ENCODE assay signal across 15 cellular contexts in genomic region chr22:47030143-47030641, GRCh38.
DNase-seq lines count a peak whose midpoint lies in the region; ATAC-seq, FAIRE-seq and TF ChIP-seq lines count a peak whose summit lies in the region.
"Had no signal": no experiment of that assay in that cellular context is flagged by ENCODE, and none has a peak within 500 bp of the region (broad histone marks: within the 10 kb centered on the region; RNA-seq: fewer than 3 reads in every experiment).

No MANE protein-coding gene starts in this region.

- POLR2A ChIA-PET in IMR-90 (lab: Charles Lee; ENCODE audit: unreplicated experiment): no interaction called here

- H3K4me1 Mint-ChIP-seq in brain: peaks cover 36% of the 10 kb centered on the region
- H3K4me1 Mint-ChIP-seq in GM23338: peaks cover 44% of the 10 kb centered on the region
- H3K4me1 Mint-ChIP-seq: activated CD8-positive, alpha-beta memory T cell treated with anti-CD3 and anti-CD28 coated beads, Interleukin-2, amount 10 ng/mL, durations not matched to agents 7 days and 5 days had no signal

- in situ Hi-C loops in IMR-90 (cut with MboI; ENCODE audit: low sequenced_read_pairs): no loop called here

- TF ChIP-seq POLR2A in IMR-90 (IDR thresholded peaks at IDR 0.05; ENCODE audit: low read depth, low read length) (no peak), sigmoid colon (IDR thresholded peaks at IDR 0.05) (no peak)

- H3K4me1 ChIP-seq in IMR-90 (ENCODE audit: control insufficient read depth, insufficient read depth, low read length) (no peaks in the 10 kb centered on the region; the same call in 1 of the 2 replicates), sigmoid colon (peaks cover 0 to 12% (median 9%) of the 10 kb centered on the region in 4 donors), GM23338 (ENCODE audit: insufficient read depth) (peaks cover 17% of the 10 kb centered on the region)

- H3K4me3 Mint-ChIP-seq in brain (peak overlapping the region in 1 of 5 experiments; percentile 25), GM23338 (no peak overlapping the region)
- H3K4me3 Mint-ChIP-seq: activated CD8-positive, alpha-beta memory T cell treated with anti-CD3 and anti-CD28 coated beads, Interleukin-2, amount 10 ng/mL, durations not matched to agents 7 days and 5 days had no signal

- ATAC-seq in IMR-90 (ENCODE audit: low read depth) (no peak), HG03175 (IDR thresholded peaks at IDR 0.05; ENCODE audit: unreplicated experiment) (no peak), GM23338 (no peak)
- ATAC-seq: activated CD8-positive, alpha-beta memory T cell treated with anti-CD3 and anti-CD28 coated beads, Interleukin-2, amount 10 ng/mL, durations not matched to agents 7 days and 5 days; left lung had no signal

- no peak overlapping the region for H4K8ac ChIP-seq in IMR-90 (ENCODE audit: low read depth in 2 of 2, low read length in 2 of 2)

- H2AK9ac ChIP-seq in IMR-90 (replicated peaks; ENCODE audit: low read depth, low read length, poor library complexity): no peak overlapping the region

- H3K56ac ChIP-seq in IMR-90 (ENCODE audit: extremely low read depth, insufficient read depth, low read length): no peak overlapping the region

- whole genome bisulfite sequencing in IMR-90 (ENCODE audit: extremely low coverage in 2 of 2, insufficient read length in 1 of 2), 2 experiments: 57% methylated on average over 3 of the region's 7 CpGs; no CpG with 5 or more reads in 1 of the 2 experiments
- 76% methylated on average over 7 of the region's 7 CpGs for WGBS in sigmoid colon, 2 donors

- no peaks in the 10 kb centered on the region for H3K9me3 ChIP-seq in IMR-90 (ENCODE audit: control insufficient read depth, insufficient read depth, low read length)
- H3K9me3 ChIP-seq in sigmoid colon: no peaks in the 10 kb centered on the region
- H3K9me3 ChIP-seq: left lung, pancreas, SK-N-SH had no signal

- H3K4me2 ChIP-seq in IMR-90 (ENCODE audit: low read depth, low read length): no peak overlapping the region
- no peak overlapping the region for H3K4me2 ChIP-seq in GM23338
- H3K4me2 ChIP-seq: SK-N-SH had no signal

- no peak overlapping the region for H2AK5ac ChIP-seq in IMR-90 (ENCODE audit: low read depth, low read length)

- H3K27me3 ChIP-seq in IMR-90 (ENCODE audit: control insufficient read depth, insufficient read depth, low read length): no peaks in the 10 kb centered on the region
- no peaks in the 10 kb centered on the region for H3K27me3 ChIP-seq in sigmoid colon
- H3K27me3 ChIP-seq in GM23338 (ENCODE audit: insufficient read depth): no peaks in the 10 kb centered on the region
- H3K27me3 ChIP-seq: left lung, pancreas had no signal

- H3K79me1 ChIP-seq in IMR-90 (ENCODE audit: low read depth in 1 of 2, low read length in 2 of 2): peaks cover 4 to 18% of the 10 kb centered on the region in 2 experiments; a peak in 2 of 4 replicates

- H3K4ac ChIP-seq in IMR-90 (ENCODE audit: low read depth, low read length): no peak overlapping the region

- H3K36me3 Mint-ChIP-seq in brain (no peaks in the 10 kb centered on the region), GM23338 (ENCODE audit: low read depth) (no peaks in the 10 kb centered on the region)
- H3K36me3 Mint-ChIP-seq: activated CD8-positive, alpha-beta memory T cell treated with anti-CD3 and anti-CD28 coated beads, Interleukin-2, amount 10 ng/mL, durations not matched to agents 7 days and 5 days had no signal

- H3K79me2 ChIP-seq in GM23338 (replicated peaks; ENCODE audit: insufficient read depth): peaks cover 3% of the 10 kb centered on the region; the same call in 1 of the 2 replicates

- H4K91ac ChIP-seq in IMR-90 (ENCODE audit: insufficient read depth, low read depth, low read length): no peak overlapping the region

- FAIRE-seq in islet of Langerhans (lab: Jason Lieb, UNC): peak; percentile 99
- FAIRE-seq: pancreas had no signal

- H4K20me1 ChIP-seq in IMR-90 (ENCODE audit: insufficient read depth, low read length): peaks cover 10% of the 10 kb centered on the region
- 0 out of 2 replicates have a peak, but pooled peaks cover 4% of the 10 kb centered on the region for H4K20me1 ChIP-seq in GM23338 (replicated peaks; ENCODE audit: insufficient read depth)

- dilution Hi-C loops in IMR-90 (cut with HindIII; ENCODE audit: low sequenced_read_pairs, unreplicated experiment): no loop called here

- no peaks in the 10 kb centered on the region for H3K36me3 ChIP-seq in IMR-90 (ENCODE audit: control insufficient read depth, insufficient read depth, low read length)
- no peaks in the 10 kb centered on the region for H3K36me3 ChIP-seq in sigmoid colon
- no peaks in the 10 kb centered on the region for H3K36me3 ChIP-seq in GM23338 (ENCODE audit: insufficient read depth)
- H3K36me3 ChIP-seq: left lung, pancreas had no signal

- peak in 3 of 4 donors; percentile 21 to 79 (median 59) for TF ChIP-seq EP300 in sigmoid colon (IDR thresholded peaks at IDR 0.05)

- H3K27ac Mint-ChIP-seq in brain: peak overlapping the region; percentile 11 to 93 (median 64)
- no peak overlapping the region for H3K27ac Mint-ChIP-seq in GM23338
- H3K27ac Mint-ChIP-seq: activated CD8-positive, alpha-beta memory T cell treated with anti-CD3 and anti-CD28 coated beads, Interleukin-2, amount 10 ng/mL, durations not matched to agents 7 days and 5 days had no signal

- CTCF ChIA-PET in IMR-90 (lab: Yijun Ruan, JAX): no interaction called here

- no peak overlapping the region for H3K14ac ChIP-seq in IMR-90 (replicated peaks; ENCODE audit: low read depth, low read length)

- H3K27me3 Mint-ChIP-seq in brain: no peaks in the 10 kb centered on the region
- H3K27me3 Mint-ChIP-seq in GM23338 (ENCODE audit: insufficient read depth, low read depth, poor library complexity): peaks cover 10% of the 10 kb centered on the region
- H3K27me3 Mint-ChIP-seq: activated CD8-positive, alpha-beta memory T cell treated with anti-CD3 and anti-CD28 coated beads, Interleukin-2, amount 10 ng/mL, durations not matched to agents 7 days and 5 days had no signal

- H4K5ac ChIP-seq in IMR-90 (ENCODE audit: low read depth, low read length): no peak overlapping the region

- no TSS peak for BruUV-seq in IMR-90 (replicated peaks; lab: Mats Ljungman, UMichigan)

- no peak overlapping the region for H2BK20ac ChIP-seq in IMR-90 (ENCODE audit: low read depth, low read length)

- H3K27ac ChIP-seq in IMR-90 (ENCODE audit: insufficient read depth, low read length) (no peak overlapping the region), sigmoid colon (peak overlapping the region in 2 of 4 donors; percentile 40 to 52), GM23338 (ENCODE audit: low read depth) (no peak overlapping the region)
- H3K27ac ChIP-seq: left lung had no signal

- H3K4me3 ChIP-seq in IMR-90 (ENCODE audit: insufficient read depth, low read depth, low read length) (no peak overlapping the region), sigmoid colon (no peak overlapping the region), GM23338 (no peak overlapping the region)
- H3K4me3 ChIP-seq: left lung, pancreas had no signal

- TF ChIP-seq CTCF in IMR-90 (conservative IDR thresholded peaks at IDR 0.05; ENCODE audit: low read depth, low read length): no peak
- no peak for TF ChIP-seq CTCF in brain (conservative IDR thresholded peaks at IDR 0.05)
- no peak for TF ChIP-seq CTCF in sigmoid colon (IDR thresholded peaks at IDR 0.05)
- TF ChIP-seq CTCF in GM23338 (conservative IDR thresholded peaks at IDR 0.05; ENCODE audit: low read depth in 2 of 2): no peak

- DNase-seq in IMR-90 (peak; percentile 18), sigmoid colon (peak; percentile 76), GM23338 (ENCODE audit: low spot score) (no peak), HuH-7 (ENCODE audit: low spot score) (no peak)
- DNase-seq: activated CD8-positive, alpha-beta memory T cell treated with anti-CD3 and anti-CD28 coated beads, Interleukin-2, amount 10 ng/mL, durations not matched to agents 7 days and 5 days; activated gamma-delta T cell; HCEC 1CT; NCI-H1105; SK-N-SH; T-helper 9 cell had no signal

- H3K9me2 ChIP-seq in GM23338 (ENCODE audit: insufficient read depth): no peaks in the 10 kb centered on the region
- H3K9me2 ChIP-seq: SK-N-SH had no signal

- H3K9ac ChIP-seq in IMR-90 (ENCODE audit: low read depth, low read length): no peak overlapping the region
- H3K9ac ChIP-seq: SK-N-SH had no signal

- intact Hi-C loops in IMR-90 (cut with micrococcal nuclease) (no loop called here), sigmoid colon (cut with DNase I) (no loop called here)

- no peak overlapping the region for H2BK5ac ChIP-seq in IMR-90 (ENCODE audit: low read depth, low read length, poor library complexity, severe bottlenecking)

- no peak for TF ChIP-seq RAD21 in IMR-90 (IDR thresholded peaks at IDR 0.05; ENCODE audit: low read length)

- 0 out of 2 replicates have a peak, but pooled peaks cover 4% of the 10 kb centered on the region for H3K9me1 ChIP-seq in IMR-90 (ENCODE audit: insufficient read depth, low read length)

- H3K18ac ChIP-seq in IMR-90 (ENCODE audit: low read depth, low read length): no peak overlapping the region

- H3F3A ChIP-seq in GM23338 (replicated peaks; ENCODE audit: low read depth): no peaks in the 10 kb centered on the region

- H2BK120ac ChIP-seq in IMR-90 (ENCODE audit: low read depth, low read length): no peak overlapping the region

- H2AFZ ChIP-seq in IMR-90 (replicated peaks; ENCODE audit: low read length, poor library complexity) (no peak overlapping the region), GM23338 (no peak overlapping the region)

- no peaks in the 10 kb centered on the region for H3K9me3 Mint-ChIP-seq in brain
- H3K9me3 Mint-ChIP-seq in GM23338: no peaks in the 10 kb centered on the region

- H3K23ac ChIP-seq in IMR-90 (ENCODE audit: low read depth, low read length): no peak overlapping the region

- no peak overlapping the region for H2BK15ac ChIP-seq in IMR-90 (ENCODE audit: low read depth, low read length)

TF ChIP-seq in IMR-90, 13 proteins besides CTCF, POLR2A, EP300 and RAD21 (continues in another document):
- TF ChIP-seq USF2 (IDR thresholded peaks at IDR 0.05; ENCODE audit: low read depth, low read length) (no peak), MAFK (IDR thresholded peaks at IDR 0.05; ENCODE audit: low read depth, low read length) (no peak)

TF ChIP-seq in GM23338, 12 proteins besides CTCF, POLR2A, EP300 and RAD21 (continues in another document):
- no peak for TF ChIP-seq ZNF114 (CRISPR knock-in tag; IDR thresholded peaks at IDR 0.05)

Comparison
In these comparisons a context has a peak if more than half of its experiments do, and no peak if none do; other contexts are left out.
1. DNase-seq: peak in IMR-90 (single experiment) and sigmoid colon (single experiment); none in GM23338 (single experiment) and HuH-7 (single experiment).